In the genomic region with DNA sequence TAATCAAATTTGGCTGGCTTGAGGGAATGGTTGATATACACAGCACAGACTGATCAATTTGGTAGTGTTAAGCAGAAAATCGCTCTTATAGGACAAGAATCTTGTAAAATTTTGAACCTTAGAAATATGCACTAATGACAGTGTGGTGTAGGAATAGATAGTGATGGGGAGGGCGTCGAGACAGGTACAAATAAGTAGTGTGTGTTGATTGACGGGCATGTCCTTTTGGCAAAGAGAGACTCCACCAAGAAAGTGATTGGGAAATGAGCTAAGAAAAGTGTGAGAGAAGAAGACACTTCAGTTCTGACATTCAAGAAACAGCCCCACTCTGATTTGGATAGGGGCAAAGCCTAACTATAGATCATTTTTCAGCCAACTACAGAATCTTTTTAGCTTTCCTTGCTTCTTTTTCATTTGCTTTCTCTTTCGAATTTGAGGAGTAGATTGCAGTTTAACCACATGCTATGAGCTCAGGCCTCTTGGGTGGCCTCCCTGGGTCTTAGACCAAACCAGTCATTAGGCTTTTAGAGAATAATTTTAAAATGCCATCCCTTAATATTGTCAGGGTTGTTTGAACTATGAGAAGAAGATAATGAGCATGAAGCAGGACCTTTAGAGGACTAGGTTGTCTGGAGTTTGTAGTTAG, we compare ENCODE assay signal across 8 cellular contexts.
DNase-seq lines count a peak whose midpoint lies in the region; ATAC-seq, FAIRE-seq and TF ChIP-seq lines count a peak whose summit lies in the region.

No MANE protein-coding gene starts in this region.

- H2AFZ ChIP-seq in HepG2 (ENCODE audit: low read length) = no peak overlapping the region

- no peak for TF ChIP-seq RAD21 in HepG2 (CRISPR knock-in tag; IDR thresholded peaks at IDR 0.05)

- no TSS peak for BruUV-seq in HepG2 (replicated peaks; lab: Mats Ljungman, UMichigan)

- no peak overlapping the region for H3K9ac ChIP-seq in HepG2 (ENCODE audit: insufficient read depth, low read depth, low read length)

- in situ Hi-C loops in HepG2 (cut with HindIII; ENCODE audit: extremely low pct_ligation_motif_present, low pct_unique_long_range_greater_than_20kb) = no loop called here

- no peaks in the 10 kb centered on the region for H4K20me1 ChIP-seq in HepG2 (ENCODE audit: insufficient read depth, low read length)

- POLR2A ChIA-PET in HepG2 (lab: Yijun Ruan, JAX) = no interaction called here

- no peak for TF ChIP-seq POLR2A in HepG2 (IDR thresholded peaks at IDR 0.05; ENCODE audit: insufficient read depth in 1 of 2, low read depth in 2 of 2, low read length in 2 of 2)

- H3K4me1 ChIP-seq in RWPE2 (ENCODE audit: insufficient read depth, poor library complexity, severe bottlenecking) (peaks cover 23% of the 10 kb centered on the region), HepG2 (ENCODE audit: insufficient read depth, low read length) (no peaks in the 10 kb centered on the region)

- H3K27ac ChIP-seq in RWPE2 (ENCODE audit: poor library complexity, severe bottlenecking) (peak overlapping the region; percentile 87), HepG2 (ENCODE audit: extremely low read length, insufficient read depth, low read length) (no peak overlapping the region)

- H3K79me2 ChIP-seq in HepG2 (ENCODE audit: insufficient read depth, low read length) = no peaks in the 10 kb centered on the region

- TF ChIP-seq CTCF in RWPE2 (IDR thresholded peaks at IDR 0.05; ENCODE audit: poor library complexity, severe bottlenecking) (no peak), HepG2 (CRISPR knock-in tag; IDR thresholded peaks at IDR 0.05) (no peak)

- intact Hi-C loops in HepG2 (cut with micrococcal nuclease; ENCODE audit: unreplicated experiment) = no loop called here

- no peak for TF ChIP-seq EP300 in HepG2 (IDR thresholded peaks at IDR 0.05; ENCODE audit: low read depth in 2 of 2, low read length in 2 of 2)
- no peak for TF ChIP-seq EP300 in HepG2 (CRISPR knock-in tag; IDR thresholded peaks at IDR 0.05; ENCODE audit: borderline replicate concordance)

- H3K27me3 ChIP-seq in RWPE2 (ENCODE audit: insufficient read depth, poor library complexity, severe bottlenecking) (no peaks in the 10 kb centered on the region), HepG2 (ENCODE audit: control insufficient read depth in 1 of 2, insufficient read depth in 2 of 2, low read length in 2 of 2) (no peaks in the 10 kb centered on the region)

- 90% methylated on average over 5 of the region's 5 CpGs for WGBS in HepG2 (ENCODE audit: low lambda C conversion rate)

- H3K4me3 ChIP-seq in RWPE2 (ENCODE audit: severe bottlenecking) (no peak overlapping the region), HepG2 (replicated peaks in 1 of 3; ENCODE audit: insufficient read depth in 1 of 3, low read depth in 2 of 3, low read length in 3 of 3) (no peak overlapping the region)

- CTCF ChIA-PET in HepG2 (lab: Yijun Ruan, JAX; ENCODE audit: low intra/inter-chr PET ratio, low total read pairs) = no interaction called here

- H3K9me3 ChIP-seq in RWPE2 (ENCODE audit: severe bottlenecking) (no peaks in the 10 kb centered on the region), HepG2 (ENCODE audit: low read length) (no peaks in the 10 kb centered on the region)

- DNase-seq in EH (ENCODE audit: low read depth) (peak; percentile 32), RWPE2 (ENCODE audit: low spot score) (no peak), AML-193 (lab: John Stamatoyannopoulos, UW) (no peak), HepG2 (ENCODE audit: low spot score) (no peak), medulla oblongata (ENCODE audit: extremely low spot score) (no peak)
- DNase-seq in activated effector memory CD4-positive, alpha-beta T cell treated with anti-CD3 and anti-CD28 coated beads, Interleukin-2, amount 50 U/mL, for 16 hours = no peak

- ATAC-seq in GM21723 (IDR thresholded peaks at IDR 0.05; ENCODE audit: unreplicated experiment) (peak; percentile 60), RWPE2 (ENCODE audit: low read depth) (peak; percentile 15; the same call in 1 of the 3 replicates), HepG2 (no peak)

- no peaks in the 10 kb centered on the region for H3K36me3 ChIP-seq in RWPE2 (ENCODE audit: low read depth)
- peaks cover 0 to 4% of the 10 kb centered on the region in 2 experiments; a peak in 2 of 5 replicates for H3K36me3 ChIP-seq in HepG2 (replicated peaks in 1 of 2; ENCODE audit: control insufficient read depth in 1 of 2, insufficient read depth in 2 of 2, low read length in 2 of 2)

- FAIRE-seq in islet of Langerhans (lab: Jason Lieb, UNC) (peak; percentile 80), HepG2 (lab: Jason Lieb, UNC) (no peak)

- H3K4me2 ChIP-seq in HepG2 (ENCODE audit: low read depth, low read length) = no peak overlapping the region

TF ChIP-seq in HepG2, 621 proteins besides CTCF, POLR2A, EP300 and RAD21:
- TF ChIP-seq ZNF761 (CRISPR knock-in tag; conservative IDR thresholded peaks at IDR 0.05) (no peak), TOE1 (CRISPR knock-in tag; IDR thresholded peaks at IDR 0.05) (no peak), ZNF576 (CRISPR knock-in tag; IDR thresholded peaks at IDR 0.05) (no peak), MAFG (CRISPR knock-in tag; IDR thresholded peaks at IDR 0.05) (no peak), ISL2 (CRISPR knock-in tag; IDR thresholded peaks at IDR 0.05) (no peak), BRD4 (CRISPR knock-in tag; IDR thresholded peaks at IDR 0.05) (no peak), SNAI1 (CRISPR knock-in tag; IDR thresholded peaks at IDR 0.05; ENCODE audit: borderline replicate concordance) (no peak), AGO2 (optimal IDR thresholded peaks at IDR 0.05; ENCODE audit: low read depth, low read length) (no peak), FOXK2 (IDR thresholded peaks at IDR 0.05) (no peak)
- TF ChIP-seq, protein P1, sequence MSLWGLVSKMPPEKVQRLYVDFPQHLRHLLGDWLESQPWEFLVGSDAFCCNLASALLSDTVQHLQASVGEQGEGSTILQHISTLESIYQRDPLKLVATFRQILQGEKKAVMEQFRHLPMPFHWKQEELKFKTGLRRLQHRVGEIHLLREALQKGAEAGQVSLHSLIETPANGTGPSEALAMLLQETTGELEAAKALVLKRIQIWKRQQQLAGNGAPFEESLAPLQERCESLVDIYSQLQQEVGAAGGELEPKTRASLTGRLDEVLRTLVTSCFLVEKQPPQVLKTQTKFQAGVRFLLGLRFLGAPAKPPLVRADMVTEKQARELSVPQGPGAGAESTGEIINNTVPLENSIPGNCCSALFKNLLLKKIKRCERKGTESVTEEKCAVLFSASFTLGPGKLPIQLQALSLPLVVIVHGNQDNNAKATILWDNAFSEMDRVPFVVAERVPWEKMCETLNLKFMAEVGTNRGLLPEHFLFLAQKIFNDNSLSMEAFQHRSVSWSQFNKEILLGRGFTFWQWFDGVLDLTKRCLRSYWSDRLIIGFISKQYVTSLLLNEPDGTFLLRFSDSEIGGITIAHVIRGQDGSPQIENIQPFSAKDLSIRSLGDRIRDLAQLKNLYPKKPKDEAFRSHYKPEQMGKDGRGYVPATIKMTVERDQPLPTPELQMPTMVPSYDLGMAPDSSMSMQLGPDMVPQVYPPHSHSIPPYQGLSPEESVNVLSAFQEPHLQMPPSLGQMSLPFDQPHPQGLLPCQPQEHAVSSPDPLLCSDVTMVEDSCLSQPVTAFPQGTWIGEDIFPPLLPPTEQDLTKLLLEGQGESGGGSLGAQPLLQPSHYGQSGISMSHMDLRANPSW (CRISPR knock-in tag; IDR thresholded peaks at IDR 0.05; ENCODE audit: borderline replicate concordance) = no peak
- TF ChIP-seq, protein P2, sequence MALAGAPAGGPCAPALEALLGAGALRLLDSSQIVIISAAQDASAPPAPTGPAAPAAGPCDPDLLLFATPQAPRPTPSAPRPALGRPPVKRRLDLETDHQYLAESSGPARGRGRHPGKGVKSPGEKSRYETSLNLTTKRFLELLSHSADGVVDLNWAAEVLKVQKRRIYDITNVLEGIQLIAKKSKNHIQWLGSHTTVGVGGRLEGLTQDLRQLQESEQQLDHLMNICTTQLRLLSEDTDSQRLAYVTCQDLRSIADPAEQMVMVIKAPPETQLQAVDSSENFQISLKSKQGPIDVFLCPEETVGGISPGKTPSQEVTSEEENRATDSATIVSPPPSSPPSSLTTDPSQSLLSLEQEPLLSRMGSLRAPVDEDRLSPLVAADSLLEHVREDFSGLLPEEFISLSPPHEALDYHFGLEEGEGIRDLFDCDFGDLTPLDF (CRISPR knock-in tag; IDR thresholded peaks at IDR 0.05) = no peak
TF ChIP-seq in HepG2: peak in this region for 0.
